8 cellular contexts compared by ENCODE assay signal in genomic region chrX:64975989-64976672, GRCh38.
DNase-seq lines count a peak whose midpoint lies in the region; ATAC-seq and TF ChIP-seq lines count a peak whose summit lies in the region.

Gene ZC4H2, minus strand, starts transcription at chrX:64976450. Its CDS starts 73 bp downstream, at chrX:64976377.

- peak; percentile 76 to 91 for DNase-seq in NCI-H524 (lab: John Stamatoyannopoulos, UW)
- peak; percentile 79 for DNase-seq in activated CD8-positive, alpha-beta memory T cell treated with anti-CD3 and anti-CD28 coated beads for 24 hours
- peak; percentile 31 to 49 (median 35) for DNase-seq in effector memory CD8-positive, alpha-beta T cell
- DNase-seq in memory B cell (ENCODE audit: low spot score in 2 of 2) = peak; percentile 27 to 36
- peak; percentile 16 to 47 (median 45) for DNase-seq in stimulated activated CD4-positive, alpha-beta T cell treated with anti-CD3 and anti-CD28 coated beads, TNF-alpha, amount 100 ng/mL, for 48 hours (ENCODE audit: low read depth in 3 of 3)
- DNase-seq in NCI-H2029 (lab: John Stamatoyannopoulos, UW) = no peak

- H3K27ac Mint-ChIP-seq in effector memory CD8-positive, alpha-beta T cell = peak within 1 kb of the TSS; percentile 69 to 95
- H3K27ac Mint-ChIP-seq in memory B cell = peak within 1 kb of the TSS; percentile 71

- H3K27me3 Mint-ChIP-seq in effector memory CD8-positive, alpha-beta T cell = no peaks in the 10 kb centered on the region
- no peaks in the 10 kb centered on the region for H3K27me3 Mint-ChIP-seq in memory B cell

- H3K36me3 Mint-ChIP-seq in effector memory CD8-positive, alpha-beta T cell (ENCODE audit: insufficient read depth) = no peaks in the 10 kb centered on the region
- H3K36me3 Mint-ChIP-seq in memory B cell = peaks cover 10% of the 10 kb centered on the region

- H3K4me1 Mint-ChIP-seq in effector memory CD8-positive, alpha-beta T cell (ENCODE audit: low read depth in 2 of 2) = peaks cover 10 to 15% of the 10 kb centered on the region in 2 donors
- peaks cover 12% of the 10 kb centered on the region for H3K4me1 Mint-ChIP-seq in memory B cell

- no peaks in the 10 kb centered on the region for H3K9me3 Mint-ChIP-seq in effector memory CD8-positive, alpha-beta T cell
- H3K9me3 Mint-ChIP-seq in memory B cell = peaks cover 4% of the 10 kb centered on the region

- peak within 1 kb of the TSS; percentile 95 to 99 for H3K4me3 Mint-ChIP-seq in effector memory CD8-positive, alpha-beta T cell
- H3K4me3 Mint-ChIP-seq in memory B cell = peak within 1 kb of the TSS; percentile 99

- ATAC-seq in GM18505 (IDR thresholded peaks at IDR 0.05; ENCODE audit: unreplicated experiment) = peak; percentile 99
- ATAC-seq in HG02938 (IDR thresholded peaks at IDR 0.05; ENCODE audit: unreplicated experiment) = peak; percentile 97
- peak; percentile 98 for ATAC-seq in effector memory CD8-positive, alpha-beta T cell (replicated peaks)
- ATAC-seq in memory B cell (ENCODE audit: low read depth) = peak; percentile 94

- no peak for TF ChIP-seq POLR2A in GM18505 (IDR thresholded peaks at IDR 0.05; ENCODE audit: borderline replicate concordance, extremely low read depth, insufficient read depth, insufficient read length)
